ENCODE assay signal across 1 cellular context in genomic region chr1:110465038-110465813, GRCh38.
A peak's percentile ranks its signal among the peaks of the same experiment; 100 is the strongest.
TF ChIP-seq lines count a peak whose summit lies in the region.

No MANE protein-coding gene starts in this region.

TF ChIP-seq in K562, 482 proteins besides CTCF, POLR2A, EP300 and RAD21:
- no peak for TF ChIP-seq ZNF311 (CRISPR knock-in tag; IDR thresholded peaks at IDR 0.05)
- TF ChIP-seq ZNF316 (IDR thresholded peaks at IDR 0.05) = peak; percentile 33; the same call in 1 of the 2 replicates
- no peak for TF ChIP-seq HNRNPK (IDR thresholded peaks at IDR 0.05; ENCODE audit: low read depth, low read length, poor library complexity, severe bottlenecking)
- peak; percentile 30; the same call in 1 of the 2 replicates for TF ChIP-seq C11orf30 (IDR thresholded peaks at IDR 0.05; ENCODE audit: low read depth)
- peak; percentile 49; the same call in 1 of the 2 replicates for TF ChIP-seq ZBTB7A (IDR thresholded peaks at IDR 0.05; ENCODE audit: borderline replicate concordance, control insufficient read depth, low read depth, low read length)
